In the genomic region with DNA sequence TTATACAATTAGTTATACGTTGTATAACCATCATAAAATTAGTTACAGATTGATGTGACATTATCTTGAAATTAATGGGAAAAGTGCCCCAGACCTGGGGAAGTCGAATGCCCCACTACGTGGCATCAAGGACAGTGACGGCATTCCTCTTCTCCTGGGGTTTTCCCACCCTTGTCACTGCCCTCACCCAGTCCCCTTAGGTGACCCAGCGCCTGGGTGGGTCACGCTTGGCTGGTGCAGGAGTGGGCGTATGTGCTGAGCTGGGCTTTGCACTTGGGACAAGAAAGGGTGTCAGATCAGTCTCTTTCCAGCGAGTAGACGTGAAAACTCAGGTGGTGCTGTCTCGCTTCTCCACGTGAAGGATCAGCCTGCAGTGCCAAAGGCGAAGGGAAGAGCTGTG, we compare ENCODE assay signal across 13 cellular contexts. TPM values are rescaled to one million over a fixed set of nuclear protein-coding genes. Genes with fewer than 3 reads are reported as not detected.
DNase-seq lines count a peak whose midpoint lies in the region; ATAC-seq, FAIRE-seq and TF ChIP-seq lines count a peak whose summit lies in the region.
"Had no signal": no experiment of that assay in that cellular context is flagged by ENCODE, and none has a peak within 500 bp of the region (broad histone marks: within the 10 kb centered on the region; RNA-seq: fewer than 3 reads in every experiment).

No MANE protein-coding gene starts in this region.

- intact Hi-C loops in kidney (cut with DNase I), result no loop called here

- TF ChIP-seq CTCF in kidney (IDR thresholded peaks at IDR 0.05; ENCODE audit: borderline replicate concordance, extremely low read depth, insufficient read depth), result no peak
- no peak for TF ChIP-seq CTCF in type B pancreatic cell (conservative IDR thresholded peaks at IDR 0.05)
- no peak for TF ChIP-seq CTCF in mesothelial cell of epicardium (IDR thresholded peaks at IDR 0.05; ENCODE audit: unreplicated experiment)

- DNase-seq in activated T-cell treated with anti-CD3 and anti-CD28 coated beads, Interleukin-2, amount 50 U/mL, for 24 hours, result no peak
- DNase-seq in activated T-cell treated with anti-CD3 and anti-CD28 coated beads, Interleukin-2, amount 50 U/mL, for 48 hours, result no peak
- DNase-seq in kidney, result peak; percentile 63
- DNase-seq in type B pancreatic cell (ENCODE audit: extremely low spot score, unreplicated experiment), result no peak
- no peak for DNase-seq in mesothelial cell of epicardium (ENCODE audit: low spot score in 2 of 2, unreplicated experiment in 2 of 2)
- DNase-seq in anterior cingulate cortex (lab: John Stamatoyannopoulos, UW), result no peak
- DNase-seq: esophagus squamous epithelium; NCI-H1930; stimulated activated CD4-positive, alpha-beta T cell treated with anti-CD3 and anti-CD28 coated beads, Interleukin-4, amount 100 ng/mL, for 4 hours; transverse colon had no signal

- H3K27me3 Mint-ChIP-seq in activated T-cell treated with anti-CD3 and anti-CD28 coated beads, Interleukin-2, amount 50 U/mL, for 24 hours, result no peaks in the 10 kb centered on the region
- H3K27me3 Mint-ChIP-seq in IgD-negative memory B cell, result no peaks in the 10 kb centered on the region
- no peaks in the 10 kb centered on the region for H3K27me3 Mint-ChIP-seq in type B pancreatic cell
- no peaks in the 10 kb centered on the region for H3K27me3 Mint-ChIP-seq in mesothelial cell of epicardium (ENCODE audit: low read depth)

- no peak for FAIRE-seq in kidney (lab: Jason Lieb, UNC)
- FAIRE-seq: A204.1 had no signal

- H3K27ac ChIP-seq in kidney (ENCODE audit: low read depth in 2 of 2, low read length in 2 of 2), result no peak overlapping the region
- H3K27ac ChIP-seq: esophagus squamous epithelium had no signal

- no peak overlapping the region for H3K4me3 Mint-ChIP-seq in activated T-cell treated with anti-CD3 and anti-CD28 coated beads, Interleukin-2, amount 50 U/mL, for 24 hours
- H3K4me3 Mint-ChIP-seq in IgD-negative memory B cell (peak overlapping the region in 3 of 4 donors; percentile 44 to 87 (median 63)), type B pancreatic cell (peak overlapping the region; percentile 13), mesothelial cell of epicardium (no peak overlapping the region)

- peaks cover 19 to 26% of the 10 kb centered on the region in 2 donors for H3K4me1 ChIP-seq in kidney (ENCODE audit: control insufficient read depth in 1 of 2, insufficient read depth in 1 of 2, low read depth in 1 of 2, low read length in 2 of 2)

- ATAC-seq in HG03460 (IDR thresholded peaks at IDR 0.05; ENCODE audit: unreplicated experiment), result no peak

- H3K9ac ChIP-seq in kidney (ENCODE audit: low read length in 2 of 2), result no peak overlapping the region

- peak overlapping the region; percentile 34 for H3K27ac Mint-ChIP-seq in activated T-cell treated with anti-CD3 and anti-CD28 coated beads, Interleukin-2, amount 50 U/mL, for 24 hours
- H3K27ac Mint-ChIP-seq in IgD-negative memory B cell (peak overlapping the region in 1 of 3 donors; percentile 15), type B pancreatic cell (no peak overlapping the region), mesothelial cell of epicardium (no peak overlapping the region)

- no peaks in the 10 kb centered on the region for H3K9me3 Mint-ChIP-seq in activated T-cell treated with anti-CD3 and anti-CD28 coated beads, Interleukin-2, amount 50 U/mL, for 24 hours
- H3K9me3 Mint-ChIP-seq in IgD-negative memory B cell, result no peaks in the 10 kb centered on the region
- H3K9me3 Mint-ChIP-seq in type B pancreatic cell, result no peaks in the 10 kb centered on the region
- no peaks in the 10 kb centered on the region for H3K9me3 Mint-ChIP-seq in mesothelial cell of epicardium

- H3K36me3 ChIP-seq in kidney (ENCODE audit: control insufficient read depth in 1 of 2, insufficient read depth in 2 of 2, low read length in 2 of 2), result no peaks in the 10 kb centered on the region
- H3K36me3 ChIP-seq: esophagus squamous epithelium, transverse colon had no signal

- peaks cover 72% of the 10 kb centered on the region for H3K4me1 Mint-ChIP-seq in activated T-cell treated with anti-CD3 and anti-CD28 coated beads, Interleukin-2, amount 50 U/mL, for 24 hours (ENCODE audit: low read depth)
- H3K4me1 Mint-ChIP-seq in IgD-negative memory B cell, result peaks cover 48 to 56% (median 53%) of the 10 kb centered on the region in 3 donors
- H3K4me1 Mint-ChIP-seq in type B pancreatic cell (ENCODE audit: unreplicated experiment), result peaks cover 57% of the 10 kb centered on the region
- peaks cover 47% of the 10 kb centered on the region for H3K4me1 Mint-ChIP-seq in mesothelial cell of epicardium

- H3K9me3 ChIP-seq in kidney (ENCODE audit: control insufficient read depth in 1 of 2, low read length in 2 of 2), result no peaks in the 10 kb centered on the region
- H3K9me3 ChIP-seq: esophagus squamous epithelium, transverse colon had no signal

- H3K36me3 Mint-ChIP-seq in activated T-cell treated with anti-CD3 and anti-CD28 coated beads, Interleukin-2, amount 50 U/mL, for 24 hours (ENCODE audit: low read depth), result peaks cover 41% of the 10 kb centered on the region
- H3K36me3 Mint-ChIP-seq in IgD-negative memory B cell (peaks cover 2% of the 10 kb centered on the region), type B pancreatic cell (peaks cover 3% of the 10 kb centered on the region), mesothelial cell of epicardium (peaks cover 1% of the 10 kb centered on the region)

- peak overlapping the region; percentile 35 to 42 for H3K4me3 ChIP-seq in kidney (ENCODE audit: low read length in 2 of 2)
- H3K4me3 ChIP-seq: transverse colon had no signal

RNA-seq across cellular contexts. Expression of gene FOXK1, which starts 7.6 kb away (rescaled TPM):
- polyA plus RNA-seq in IgD-negative memory B cell (2.3 TPM), kidney (ENCODE audit: insufficient read depth, low read depth, low replicate concordance) (3.9 TPM)
- total RNA-seq in kidney (44.2 TPM), type B pancreatic cell (ENCODE audit: low replicate concordance) (55.1 and 55.2 TPM in 2 replicates), mesothelial cell of epicardium (54.6 to 57.3 TPM (median 56.7 TPM) in 3 replicates)

Comparison
In these comparisons a context has a peak if more than half of its experiments do, and no peak if none do; other contexts are left out.
1. H3K4me3 Mint-ChIP-seq: peak in IgD-negative memory B cell (3 of 4) and type B pancreatic cell (single experiment); none in activated T-cell treated with anti-CD3 and anti-CD28 coated beads, Interleukin-2, amount 50 U/mL, for 24 hours (single experiment) and mesothelial cell of epicardium (single experiment).